8 cellular contexts compared by ENCODE assay signal in genomic region chr7:74203157-74203556, GRCh38. TPM values are rescaled to one million over a fixed set of nuclear protein-coding genes. Genes with fewer than 3 reads are reported as not detected.
A peak's percentile ranks its signal among the peaks of the same experiment; 100 is the strongest.
DNase-seq lines count a peak whose midpoint lies in the region; ATAC-seq and TF ChIP-seq lines count a peak whose summit lies in the region.

No MANE protein-coding gene starts in this region.

- no peak overlapping the region for H2AK5ac ChIP-seq in neuronal stem cell (ENCODE audit: low read depth, low read length)

- no peaks in the 10 kb centered on the region for H3K36me3 Mint-ChIP-seq in activated naive CD8-positive, alpha-beta T cell treated with anti-CD3 and anti-CD28 coated beads, Interleukin-2, amount 10 ng/mL, durations not matched to agents 7 days and 5 days
- H3K36me3 Mint-ChIP-seq in activated naive CD8-positive, alpha-beta T cell treated with anti-CD3 and anti-CD28 coated beads, Interleukin-2, amount 50 U/mL, for 24 hours (ENCODE audit: low read depth) = no peaks in the 10 kb centered on the region
- H3K36me3 Mint-ChIP-seq in endodermal cell (ENCODE audit: low read depth) = peaks cover 5% of the 10 kb centered on the region

- POLR2A ChIA-PET in activated naive CD8-positive, alpha-beta T cell treated with anti-CD3 and anti-CD28 coated beads, Interleukin-2, amount 10 ng/mL, durations not matched to agents 7 days and 5 days (lab: Charles Lee) = no interaction called here

- H3K79me2 ChIP-seq in OCI-LY3 (ENCODE audit: low read length) = no peaks in the 10 kb centered on the region

- H3K9me3 ChIP-seq in OCI-LY3 (ENCODE audit: insufficient read depth, low read length) = no peaks in the 10 kb centered on the region
- no peaks in the 10 kb centered on the region for H3K9me3 ChIP-seq in endodermal cell (ENCODE audit: control insufficient read depth, low read length)
- H3K9me3 ChIP-seq in neuronal stem cell (replicated peaks in 1 of 2; ENCODE audit: control insufficient read depth in 2 of 2, insufficient read depth in 1 of 2, low read depth in 1 of 2, low read length in 2 of 2) = no peaks in the 10 kb centered on the region

- DNase-seq in activated naive CD8-positive, alpha-beta T cell treated with anti-CD3 and anti-CD28 coated beads, Interleukin-2, amount 10 ng/mL, durations not matched to agents 7 days and 5 days = peak; percentile 24
- DNase-seq in activated naive CD8-positive, alpha-beta T cell treated with anti-CD3 and anti-CD28 coated beads, Interleukin-2, amount 50 U/mL, for 24 hours = no peak
- peak; percentile 70 for DNase-seq in endodermal cell
- peak; percentile 14 for DNase-seq in neuronal stem cell (ENCODE audit: low spot score)
- DNase-seq in DMS79 treated with DMSO at 0.1 percent for 48 hours (lab: John Stamatoyannopoulos, UW) = no peak
- DNase-seq in ecto neural progenitor cell (ENCODE audit: low spot score) = no peak

- TF ChIP-seq CTCF in OCI-LY3 (IDR thresholded peaks at IDR 0.05; ENCODE audit: low read depth, low read length) (peak; percentile 66), endodermal cell (conservative IDR thresholded peaks at IDR 0.05) (peak; percentile 75)

- H3K4me1 ChIP-seq in OCI-LY3 (ENCODE audit: low read length) (peaks cover 37% of the 10 kb centered on the region), endodermal cell (ENCODE audit: control insufficient read depth, insufficient read depth, low read length) (no peaks in the 10 kb centered on the region), neuronal stem cell (ENCODE audit: control insufficient read depth in 2 of 2, insufficient read depth in 1 of 2, low read depth in 1 of 2, low read length in 2 of 2) (peaks cover 0 to 1% of the 10 kb centered on the region in 2 donors)

- H3K4me1 Mint-ChIP-seq in activated naive CD8-positive, alpha-beta T cell treated with anti-CD3 and anti-CD28 coated beads, Interleukin-2, amount 10 ng/mL, durations not matched to agents 7 days and 5 days = peaks cover 19% of the 10 kb centered on the region
- H3K4me1 Mint-ChIP-seq in activated naive CD8-positive, alpha-beta T cell treated with anti-CD3 and anti-CD28 coated beads, Interleukin-2, amount 50 U/mL, for 24 hours = peaks cover 17% of the 10 kb centered on the region
- H3K4me1 Mint-ChIP-seq in endodermal cell = peaks cover 2% of the 10 kb centered on the region

- no peak overlapping the region for H2BK12ac ChIP-seq in neuronal stem cell (ENCODE audit: low read length)

- H3K27me3 ChIP-seq in OCI-LY3 (ENCODE audit: low read depth, low read length) (no peaks in the 10 kb centered on the region), endodermal cell (ENCODE audit: control insufficient read depth, insufficient read depth, low read length, poor library complexity, severe bottlenecking) (no peaks in the 10 kb centered on the region), neuronal stem cell (ENCODE audit: control insufficient read depth in 3 of 3, insufficient read depth in 3 of 3, low read depth in 1 of 3, low read length in 3 of 3) (no peaks in the 10 kb centered on the region)

- no peak overlapping the region for H2BK5ac ChIP-seq in neuronal stem cell (ENCODE audit: low read length)

- H3K9ac ChIP-seq in OCI-LY3 (ENCODE audit: low read length) = no peak overlapping the region
- H3K9ac ChIP-seq in endodermal cell (ENCODE audit: extremely low read depth, low read length, poor library complexity, severe bottlenecking) = no peak overlapping the region
- H3K9ac ChIP-seq in neuronal stem cell (ENCODE audit: low read depth, low read length, poor library complexity) = no peak overlapping the region

- no peak overlapping the region for H2BK120ac ChIP-seq in neuronal stem cell (ENCODE audit: low read depth, low read length)

- no peaks in the 10 kb centered on the region for H4K20me1 ChIP-seq in OCI-LY3 (ENCODE audit: insufficient read depth, low read length)

- H3K23ac ChIP-seq in neuronal stem cell (ENCODE audit: low read depth, low read length, poor library complexity) = no peak overlapping the region

- H3K4me2 ChIP-seq in OCI-LY3 (ENCODE audit: low read length) = peak overlapping the region; percentile 27; the same call in 1 of the 2 replicates
- no peak overlapping the region for H3K4me2 ChIP-seq in neuronal stem cell (ENCODE audit: insufficient read depth, low read length, poor library complexity, severe bottlenecking)

- H3K18ac ChIP-seq in neuronal stem cell (ENCODE audit: low read length) = no peak overlapping the region

- H4K91ac ChIP-seq in neuronal stem cell (ENCODE audit: low read depth, low read length, poor library complexity) = no peak overlapping the region

- H4K8ac ChIP-seq in neuronal stem cell (ENCODE audit: low read depth, low read length) = no peak overlapping the region

- ATAC-seq in activated naive CD8-positive, alpha-beta T cell treated with anti-CD3 and anti-CD28 coated beads, Interleukin-2, amount 10 ng/mL, durations not matched to agents 7 days and 5 days (ENCODE audit: low read depth) = no peak
- ATAC-seq in activated naive CD8-positive, alpha-beta T cell treated with anti-CD3 and anti-CD28 coated beads, Interleukin-2, amount 50 U/mL, for 24 hours = no peak
- no peak for ATAC-seq in activated CD4-positive, CD25-positive, alpha-beta regulatory T cell treated with anti-CD3 and anti-CD28 coated beads, Interleukin-2, amount 50 U/mL, for 24 hours

- no peak overlapping the region for H3K4ac ChIP-seq in neuronal stem cell (ENCODE audit: low read length)

- H3K14ac ChIP-seq in neuronal stem cell (ENCODE audit: low read length) = no peak overlapping the region

- H3K27ac ChIP-seq in OCI-LY3 (ENCODE audit: low read length) = no peak overlapping the region
- no peak overlapping the region for H3K27ac ChIP-seq in endodermal cell (ENCODE audit: low read depth, low read length)
- H3K27ac ChIP-seq in neuronal stem cell (replicated peaks; ENCODE audit: low read length) = no peak overlapping the region

- H3K36me3 ChIP-seq in OCI-LY3 (replicated peaks; ENCODE audit: low read depth, low read length) = no peaks in the 10 kb centered on the region
- no peaks in the 10 kb centered on the region for H3K36me3 ChIP-seq in endodermal cell (ENCODE audit: control insufficient read depth, insufficient read depth, low read length)
- peaks cover 0 to 3% of the 10 kb centered on the region in 2 donors for H3K36me3 ChIP-seq in neuronal stem cell (replicated peaks in 1 of 2; ENCODE audit: control insufficient read depth in 2 of 2, insufficient read depth in 2 of 2, low read length in 2 of 2)

- no peak overlapping the region for H3K4me3 Mint-ChIP-seq in activated naive CD8-positive, alpha-beta T cell treated with anti-CD3 and anti-CD28 coated beads, Interleukin-2, amount 10 ng/mL, durations not matched to agents 7 days and 5 days
- no peak overlapping the region for H3K4me3 Mint-ChIP-seq in activated naive CD8-positive, alpha-beta T cell treated with anti-CD3 and anti-CD28 coated beads, Interleukin-2, amount 50 U/mL, for 24 hours
- no peak overlapping the region for H3K4me3 Mint-ChIP-seq in endodermal cell

- no peak overlapping the region for H3K27ac Mint-ChIP-seq in activated naive CD8-positive, alpha-beta T cell treated with anti-CD3 and anti-CD28 coated beads, Interleukin-2, amount 10 ng/mL, durations not matched to agents 7 days and 5 days
- H3K27ac Mint-ChIP-seq in activated naive CD8-positive, alpha-beta T cell treated with anti-CD3 and anti-CD28 coated beads, Interleukin-2, amount 50 U/mL, for 24 hours = no peak overlapping the region
- no peak overlapping the region for H3K27ac Mint-ChIP-seq in endodermal cell

- H3K4me3 ChIP-seq in OCI-LY3 (ENCODE audit: low read length) (no peak overlapping the region), endodermal cell (ENCODE audit: low read length) (no peak overlapping the region), neuronal stem cell (ENCODE audit: low read length in 2 of 2) (no peak overlapping the region)

- no peaks in the 10 kb centered on the region for H3K9me3 Mint-ChIP-seq in activated naive CD8-positive, alpha-beta T cell treated with anti-CD3 and anti-CD28 coated beads, Interleukin-2, amount 10 ng/mL, durations not matched to agents 7 days and 5 days
- H3K9me3 Mint-ChIP-seq in activated naive CD8-positive, alpha-beta T cell treated with anti-CD3 and anti-CD28 coated beads, Interleukin-2, amount 50 U/mL, for 24 hours = no peaks in the 10 kb centered on the region
- H3K9me3 Mint-ChIP-seq in endodermal cell = no peaks in the 10 kb centered on the region

- H2BK15ac ChIP-seq in neuronal stem cell (ENCODE audit: low read length) = no peak overlapping the region

- H2AFZ ChIP-seq in OCI-LY3 (ENCODE audit: low read depth, low read length) (no peak overlapping the region), neuronal stem cell (ENCODE audit: low read length) (no peak overlapping the region)

- 91% methylated on average over 8 to 10 of the region's 10 CpGs for WGBS in endodermal cell (ENCODE audit: insufficient coverage in 1 of 2, insufficient read length in 1 of 2), 2 experiments
- no CpG with 5 or more reads among the region's 10 CpGs for WGBS in neuronal stem cell (ENCODE audit: extremely low coverage in 2 of 2, insufficient read length in 2 of 2, insufficient replicate concordance in 1 of 2), 2 donors

- no peaks in the 10 kb centered on the region for H3K79me1 ChIP-seq in neuronal stem cell (ENCODE audit: low read depth, low read length)

- peaks cover 3% of the 10 kb centered on the region for H3K27me3 Mint-ChIP-seq in activated naive CD8-positive, alpha-beta T cell treated with anti-CD3 and anti-CD28 coated beads, Interleukin-2, amount 10 ng/mL, durations not matched to agents 7 days and 5 days
- H3K27me3 Mint-ChIP-seq in activated naive CD8-positive, alpha-beta T cell treated with anti-CD3 and anti-CD28 coated beads, Interleukin-2, amount 50 U/mL, for 24 hours = no peaks in the 10 kb centered on the region
- no peaks in the 10 kb centered on the region for H3K27me3 Mint-ChIP-seq in endodermal cell (ENCODE audit: insufficient read depth)

RNA-seq across cellular contexts. Expression of gene LAT2, which starts 6.6 kb away (rescaled TPM):
- 10 to 100 TPM; 21.4 to 22.9 TPM for total RNA-seq in activated naive CD8-positive, alpha-beta T cell treated with anti-CD3 and anti-CD28 coated beads, Interleukin-2, amount 10 ng/mL, durations not matched to agents 7 days and 5 days
- total RNA-seq in endodermal cell = 1 to 10 TPM in 1 of 2 donors, under 1 TPM in 1; 0.55 to 1.0 TPM
- polyA plus RNA-seq in endodermal cell (2013, experiment 1 of 2) = 0.14 TPM
- polyA plus RNA-seq in endodermal cell (2013, experiment 2 of 2) = not detected
- polyA plus RNA-seq in neuronal stem cell (2013, experiment 1 of 2) = 0.03 TPM
- 0.10 TPM for polyA plus RNA-seq in neuronal stem cell (2013, experiment 2 of 2)

RNA-seq across cellular contexts. Expression of gene EIF4H, which starts 29.0 kb away (rescaled TPM):
- total RNA-seq in activated naive CD8-positive, alpha-beta T cell treated with anti-CD3 and anti-CD28 coated beads, Interleukin-2, amount 10 ng/mL, durations not matched to agents 7 days and 5 days = 100 to 1,000 TPM; 264 to 270 TPM
- total RNA-seq in endodermal cell = 100 to 1,000 TPM; 305 to 346 TPM
- 288 TPM for polyA plus RNA-seq in endodermal cell (2013, experiment 1 of 2)
- 274 TPM for polyA plus RNA-seq in endodermal cell (2013, experiment 2 of 2)
- polyA plus RNA-seq in neuronal stem cell (2013, experiment 1 of 2) = 230 TPM
- polyA plus RNA-seq in neuronal stem cell (2013, experiment 2 of 2) = 234 TPM

RNA-seq across cellular contexts. Expression of gene RFC2, which starts 51.0 kb away (rescaled TPM):
- total RNA-seq in activated naive CD8-positive, alpha-beta T cell treated with anti-CD3 and anti-CD28 coated beads, Interleukin-2, amount 10 ng/mL, durations not matched to agents 7 days and 5 days = 10 to 100 TPM; 53.0 to 56.6 TPM
- 10 to 100 TPM; 56.7 to 71.6 TPM for total RNA-seq in endodermal cell
- polyA plus RNA-seq in endodermal cell (2013, experiment 1 of 2) = 51.0 TPM
- polyA plus RNA-seq in endodermal cell (2013, experiment 2 of 2) = 47.1 TPM
- polyA plus RNA-seq in neuronal stem cell (2013, experiment 1 of 2) = 48.8 TPM
- 48.1 TPM for polyA plus RNA-seq in neuronal stem cell (2013, experiment 2 of 2)

Comparison
In these comparisons a context has a peak if more than half of its experiments do, and no peak if none do; other contexts are left out.
1. DNase-seq: peak in activated naive CD8-positive, alpha-beta T cell treated with anti-CD3 and anti-CD28 coated beads, Interleukin-2, amount 10 ng/mL, durations not matched to agents 7 days and 5 days (single experiment), endodermal cell (single experiment) and neuronal stem cell (single experiment); none in activated naive CD8-positive, alpha-beta T cell treated with anti-CD3 and anti-CD28 coated beads, Interleukin-2, amount 50 U/mL, for 24 hours (single experiment), DMS79 treated with DMSO at 0.1 percent for 48 hours (single experiment) and ecto neural progenitor cell (single experiment).
2. RNA of gene LAT2, which starts 6.6 kb away (total RNA-seq): 21.4 to 22.9 TPM in activated naive CD8-positive, alpha-beta T cell treated with anti-CD3 and anti-CD28 coated beads, Interleukin-2, amount 10 ng/mL, durations not matched to agents 7 days and 5 days; 0.55 to 1.0 TPM in endodermal cell; every median in the first group is over 10 times any median in the second.